Comparison of ENCODE assay signal across 1 cellular context in genomic region chr3:123448503-123449091, GRCh38.
TF ChIP-seq lines count a peak whose summit lies in the region.

Gene ADCY5 (minus strand): TSS chr3:123449090. CDS start chr3:123448545, 545 bp downstream.

TF ChIP-seq in H1, 55 proteins besides CTCF, POLR2A, EP300 and RAD21:
- peak; percentile 84 for TF ChIP-seq E2F6 (IDR thresholded peaks at IDR 0.05)
- TF ChIP-seq RNF2 (IDR thresholded peaks at IDR 0.05; ENCODE audit: borderline replicate concordance, low read depth, low read length, missing control alignments, poor library complexity, severe bottlenecking), result peak; percentile 52
- TF ChIP-seq SUZ12 (IDR thresholded peaks at IDR 0.05; ENCODE audit: low read length), result peak; percentile 66
- no peak for TF ChIP-seq JUN (IDR thresholded peaks at IDR 0.05; ENCODE audit: low read depth, low read length)
- peak; percentile 26 for TF ChIP-seq EZH2 (IDR thresholded peaks at IDR 0.05; ENCODE audit: low read depth, low read length, severe bottlenecking)
- TF ChIP-seq FOSL1 (IDR thresholded peaks at IDR 0.05; ENCODE audit: insufficient read depth, low read depth, low read length), result no peak
- TF ChIP-seq ASH2L (IDR thresholded peaks at IDR 0.05; ENCODE audit: low read length), result peak; percentile 57
- TF ChIP-seq MAX (IDR thresholded peaks at IDR 0.05), result peak; percentile 94
- TF ChIP-seq CTBP2 (IDR thresholded peaks at IDR 0.05; ENCODE audit: borderline replicate concordance, insufficient read depth, insufficient read length, low read length), result no peak
